Comparison of ENCODE assay signal across 16 cellular contexts in the genomic region with DNA sequence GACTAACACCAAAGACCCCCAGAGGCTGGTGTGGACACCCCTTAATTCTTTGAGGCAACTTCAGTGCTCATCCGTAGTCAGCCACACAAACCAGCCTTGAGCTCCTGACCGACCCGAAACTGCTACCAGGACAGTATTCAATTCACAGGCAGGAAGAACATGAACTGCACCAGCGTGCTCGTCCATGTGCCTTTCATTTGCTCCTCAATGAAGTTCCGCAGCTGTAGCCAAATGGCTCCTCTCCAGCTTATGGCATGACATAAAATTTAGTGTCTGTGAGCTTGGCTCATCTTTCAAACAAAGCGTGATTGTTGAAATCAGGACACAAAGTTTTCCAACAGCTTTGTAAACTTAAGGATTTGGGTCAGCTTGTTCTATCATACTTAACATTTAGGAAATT.
DNase-seq lines count a peak whose midpoint lies in the region; ATAC-seq, FAIRE-seq and TF ChIP-seq lines count a peak whose summit lies in the region.
"Had no signal": no experiment of that assay in that cellular context is flagged by ENCODE, and none has a peak within 500 bp of the region (broad histone marks: within the 10 kb centered on the region; RNA-seq: fewer than 3 reads in every experiment).

No MANE protein-coding gene starts in this region.

- peak; percentile 82 for DNase-seq in Ammon's horn (ENCODE audit: low spot score)
- peak; percentile 11 for DNase-seq in MG63
- peak; percentile 21 to 73 for DNase-seq in foreskin fibroblast
- peak; percentile 80 for DNase-seq in pons (ENCODE audit: low spot score)
- DNase-seq in small intestine = no peak
- no peak for DNase-seq in AG08396 (ENCODE audit: low spot score)
- no peak for DNase-seq in activated naive CD4-positive, alpha-beta T cell (lab: John Stamatoyannopoulos, UW)
- DNase-seq: activated CD4-positive, CD25-positive, alpha-beta regulatory T cell treated with anti-CD3 and anti-CD28 coated beads, Interleukin-2, amount 50 U/mL, for 72 hours; activated naive CD8-positive, alpha-beta T cell treated with anti-CD3 and anti-CD28 coated beads for 36 hours; DMS79; NCI-H146; NCI-H510A treated with DMSO at 0.1 percent for 48 hours; stimulated activated naive CD4-positive, alpha-beta T cell treated with Interleukin-2 at 50 U/mL for 16 hours had no signal

- no peak for FAIRE-seq in small intestine (lab: Jason Lieb, UNC)

- no peak overlapping the region for H3K27ac ChIP-seq in small intestine (ENCODE audit: low read depth in 1 of 2, low read length in 1 of 2)
- H3K27ac ChIP-seq: neutrophil, skin epidermis had no signal

- H3K4me3 ChIP-seq in MG63 = no peak overlapping the region
- no peak overlapping the region for H3K4me3 ChIP-seq in foreskin fibroblast (ENCODE audit: low read depth in 1 of 2, low read length in 2 of 2)
- no peak overlapping the region for H3K4me3 ChIP-seq in small intestine (ENCODE audit: low read depth in 1 of 2, low read length in 2 of 2)
- H3K4me3 ChIP-seq: skin epidermis had no signal

- H3K9me3 ChIP-seq in MG63 (no peaks in the 10 kb centered on the region; the same call in 1 of the 2 replicates), small intestine (ENCODE audit: control insufficient read depth, low read depth) (no peaks in the 10 kb centered on the region)
- H3K9me3 ChIP-seq: neutrophil had no signal

- H3K36me3 ChIP-seq in MG63 (no peaks in the 10 kb centered on the region), small intestine (ENCODE audit: control insufficient read depth in 2 of 2, insufficient read depth in 2 of 2, low read length in 2 of 2) (no peaks in the 10 kb centered on the region)
- H3K36me3 ChIP-seq: neutrophil had no signal

- 57 to 84% (median 78%) methylated on average over 7 of the region's 7 CpGs for WGBS in small intestine, 3 donors

- no peak for TF ChIP-seq CTCF in foreskin fibroblast (IDR thresholded peaks at IDR 0.05; ENCODE audit: low read depth, low read length)

- H3K4me1 ChIP-seq in small intestine (ENCODE audit: control insufficient read depth in 2 of 2, insufficient read depth in 1 of 2, low read depth in 1 of 2, low read length in 1 of 2) = no peaks in the 10 kb centered on the region

- no peaks in the 10 kb centered on the region for H3K27me3 ChIP-seq in MG63
- H3K27me3 ChIP-seq in small intestine (ENCODE audit: control insufficient read depth in 2 of 2, insufficient read depth in 2 of 2, low read length in 2 of 2) = no peaks in the 10 kb centered on the region
- H3K27me3 ChIP-seq: neutrophil had no signal

- no peak for ATAC-seq in HG03108 (IDR thresholded peaks at IDR 0.05; ENCODE audit: unreplicated experiment)

Comparison
In these comparisons a context has a peak if more than half of its experiments do, and no peak if none do; other contexts are left out.
1. DNase-seq: peak in Ammon's horn (single experiment), MG63 (single experiment), foreskin fibroblast (2 of 2) and pons (single experiment); none in small intestine (single experiment), AG08396 (single experiment) and activated naive CD4-positive, alpha-beta T cell (0 of 4).